1 cellular context compared by ENCODE assay signal in genomic region chr13:113383089-113383488, GRCh38.
TF ChIP-seq lines count a peak whose summit lies in the region.

No MANE protein-coding gene starts in this region.

TF ChIP-seq in HEK293, 187 proteins besides CTCF, POLR2A, EP300 and RAD21 (continued from another document and continues in another):
- TF ChIP-seq ZNF624 (tag by site-specific recombination; IDR thresholded peaks at IDR 0.05) (no peak), SALL2 (tag by site-specific recombination; IDR thresholded peaks at IDR 0.05; ENCODE audit: borderline replicate concordance) (no peak), ZNF223 (tag by site-specific recombination; IDR thresholded peaks at IDR 0.05) (no peak), GLIS2 (tag by site-specific recombination; IDR thresholded peaks at IDR 0.05) (no peak; the same call in 1 of the 2 replicates), KLF7 (tag by site-specific recombination; IDR thresholded peaks at IDR 0.05; ENCODE audit: borderline replicate concordance) (peak; percentile 28; the same call in 1 of the 2 replicates), ZNF645 (tag by site-specific recombination; IDR thresholded peaks at IDR 0.05) (no peak), ZSCAN4 (tag by site-specific recombination; IDR thresholded peaks at IDR 0.05) (no peak), ZNF302 (tag by site-specific recombination; IDR thresholded peaks at IDR 0.05; ENCODE audit: low read depth) (no peak), ZBTB17 (tag by site-specific recombination; IDR thresholded peaks at IDR 0.05) (peak; percentile 45), ZNF521 (tag by site-specific recombination; IDR thresholded peaks at IDR 0.05) (no peak), ZNF623 (tag by site-specific recombination; IDR thresholded peaks at IDR 0.05) (no peak), BCL6B (tag by site-specific recombination; IDR thresholded peaks at IDR 0.05) (peak; percentile 15; the same call in 1 of the 2 replicates), KLF16 (tag by site-specific recombination; IDR thresholded peaks at IDR 0.05) (no peak), ZSCAN30 (tag by site-specific recombination; IDR thresholded peaks at IDR 0.05) (0 out of 2 replicates have a peak, but pooled peaks have one; percentile 73), ZBTB10 (tag by site-specific recombination; IDR thresholded peaks at IDR 0.05) (no peak), KLF1 (tag by site-specific recombination; IDR thresholded peaks at IDR 0.05) (peak; percentile 61), ZFHX2 (tag by site-specific recombination; conservative IDR thresholded peaks at IDR 0.05) (no peak), ZFP69B (tag by site-specific recombination; IDR thresholded peaks at IDR 0.05) (no peak), ZNF2 (tag by site-specific recombination; IDR thresholded peaks at IDR 0.05) (no peak), ZNF518A (tag by site-specific recombination; conservative IDR thresholded peaks at IDR 0.05; ENCODE audit: low read depth) (no peak), ZNF354C (tag by site-specific recombination; IDR thresholded peaks at IDR 0.05; ENCODE audit: borderline replicate concordance, low read depth) (no peak), ZNF423 (tag by site-specific recombination; IDR thresholded peaks at IDR 0.05) (peak; percentile 15), ZNF837 (tag by site-specific recombination; IDR thresholded peaks at IDR 0.05) (no peak), ZNF830 (tag by site-specific recombination; IDR thresholded peaks at IDR 0.05; ENCODE audit: low read depth) (no peak), ZNF48 (tag by site-specific recombination; IDR thresholded peaks at IDR 0.05) (no peak), ZNF175 (tag by site-specific recombination; IDR thresholded peaks at IDR 0.05) (no peak), ZNF580 (tag by site-specific recombination; IDR thresholded peaks at IDR 0.05) (peak; percentile 43; the same call in 1 of the 2 replicates), ZNF350 (tag by site-specific recombination; IDR thresholded peaks at IDR 0.05) (no peak), ZNF214 (tag by site-specific recombination; IDR thresholded peaks at IDR 0.05; ENCODE audit: borderline replicate concordance) (no peak), ZBTB11 (tag by site-specific recombination; conservative IDR thresholded peaks at IDR 0.05; ENCODE audit: low read depth) (no peak), SCRT1 (tag by site-specific recombination; IDR thresholded peaks at IDR 0.05; ENCODE audit: borderline replicate concordance) (peak; percentile 80; the same call in 1 of the 2 replicates), ZNF510 (tag by site-specific recombination; IDR thresholded peaks at IDR 0.05; ENCODE audit: insufficient replicate concordance) (no peak), ZNF692 (tag by site-specific recombination; IDR thresholded peaks at IDR 0.05) (no peak), ZNF776 (tag by site-specific recombination; IDR thresholded peaks at IDR 0.05; ENCODE audit: borderline replicate concordance) (no peak), ZNF335 (tag by site-specific recombination; conservative IDR thresholded peaks at IDR 0.05) (peak; percentile 43), ZNF549 (tag by site-specific recombination; IDR thresholded peaks at IDR 0.05) (no peak), ZNF18 (tag by site-specific recombination; IDR thresholded peaks at IDR 0.05) (no peak), TRIM28 (IDR thresholded peaks at IDR 0.05; ENCODE audit: borderline replicate concordance, low read length) (no peak), GLIS1 (tag by site-specific recombination; IDR thresholded peaks at IDR 0.05) (peak; percentile 56), ZNF639 (tag by site-specific recombination; IDR thresholded peaks at IDR 0.05) (peak; percentile 46; the same call in 1 of the 2 replicates)
